In the genomic region with DNA sequence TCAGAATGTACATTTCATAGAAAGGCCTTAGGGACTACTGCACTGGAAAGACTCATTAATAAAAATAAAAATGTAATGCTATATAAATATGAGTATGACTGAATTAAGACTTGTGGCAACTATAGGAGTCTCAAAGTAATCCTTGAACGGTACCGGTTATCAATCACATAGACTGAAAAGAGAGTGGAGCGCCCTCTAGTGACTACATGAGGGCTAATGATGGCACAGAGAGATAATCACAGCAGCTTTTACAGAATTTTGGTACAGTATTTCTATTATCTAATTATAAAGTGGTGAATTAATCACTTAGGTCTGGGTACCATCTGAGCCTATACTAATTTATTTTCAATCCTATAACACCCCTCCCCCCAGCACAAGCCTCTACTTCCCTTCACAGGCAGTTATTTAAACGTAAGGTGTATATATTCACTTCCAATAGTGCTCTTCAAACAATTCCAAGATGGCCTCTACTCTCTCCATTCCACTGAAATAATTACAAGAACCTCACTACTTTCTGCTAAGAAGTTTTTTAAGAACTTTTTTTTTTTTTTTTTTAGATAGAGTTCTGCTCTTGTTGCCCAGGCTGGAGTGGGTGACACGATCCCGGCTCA, we compare ENCODE assay signal across 8 cellular contexts. TPM values are rescaled to one million over a fixed set of nuclear protein-coding genes. Genes with fewer than 3 reads are reported as not detected.
DNase-seq lines count a peak whose midpoint lies in the region; ATAC-seq and TF ChIP-seq lines count a peak whose summit lies in the region.

No MANE protein-coding gene starts in this region.

- peaks cover 44% of the 10 kb centered on the region for H3K79me2 ChIP-seq in PC-9 (ENCODE audit: low read depth)

- 48 to 52% methylated on average over 6 of the region's 6 CpGs for WGBS in sigmoid colon, 2 donors

- peaks cover 6% of the 10 kb centered on the region for H3K4me1 Mint-ChIP-seq in CD14-positive monocyte

- H3K27ac Mint-ChIP-seq in CD14-positive monocyte, result no peak overlapping the region

- intact Hi-C loops in CD14-positive monocyte (cut with micrococcal nuclease) (no loop called here), PC-9 (cut with micrococcal nuclease; ENCODE audit: unreplicated experiment) (loop anchor here (1.0 to 10.0 kb wide), 2 partner anchors 60 to 109 kb away; partner anchors contain the start of gene UBE2G1), head of caudate nucleus (cut with DNase I) (loop anchor here (5.0 to 10.0 kb wide), 2 partner anchors 50 to 87 kb away; no protein-coding TSS in a partner anchor), sigmoid colon (cut with DNase I) (loop anchor here (5.0 kb wide), 1 partner anchor 42 kb away; the partner anchor contains the start of gene ANKFY1)

- no peak overlapping the region for H3K4me2 ChIP-seq in PC-9

- H3K4me1 ChIP-seq in PC-9 (replicated peaks; ENCODE audit: insufficient read depth) (no peaks in the 10 kb centered on the region), sigmoid colon (peaks cover 0 to 62% (median 35%) of the 10 kb centered on the region in 4 donors)

- no peak overlapping the region for H3K27ac ChIP-seq in PC-9
- H3K27ac ChIP-seq in sigmoid colon, result peak overlapping the region in 3 of 4 donors; percentile 11 to 42 (median 34)

- H3K9me3 ChIP-seq in PC-9 (ENCODE audit: insufficient read depth, low read depth) (no peaks in the 10 kb centered on the region), sigmoid colon (no peaks in the 10 kb centered on the region)

- no TSS peak for BruUV-seq in PC-9 (replicated peaks; lab: Mats Ljungman, UMichigan)

- no peak for DNase-seq in CD14-positive monocyte (ENCODE audit: low spot score)
- DNase-seq in HEK293T (ENCODE audit: extremely low spot score), result peak; percentile 58
- peak in 1 of 2 experiments; percentile 11 for DNase-seq in PC-9
- DNase-seq in activated naive CD4-positive, alpha-beta T cell treated with Interleukin-2 at 50 U/mL for 16 hours, result peak; percentile 45
- DNase-seq in head of caudate nucleus, result peak in 34 of 42 donors; percentile 10 to 89 (median 61)
- no peak for DNase-seq in sigmoid colon

- TF ChIP-seq CTCF in CD14-positive monocyte (IDR thresholded peaks at IDR 0.05), result peak; percentile 90
- peak; percentile 84 for TF ChIP-seq CTCF in PC-9 (conservative IDR thresholded peaks at IDR 0.05)
- TF ChIP-seq CTCF in sigmoid colon (IDR thresholded peaks at IDR 0.05), result peak; percentile 18 to 75 (median 51)

- H3K36me3 Mint-ChIP-seq in CD14-positive monocyte, result peaks cover 38 to 52% of the 10 kb centered on the region in 2 donors

- H3F3A ChIP-seq in PC-9 (ENCODE audit: insufficient read depth, low read depth), result peaks cover 49% of the 10 kb centered on the region; the same call in 1 of the 2 replicates

- no peak for TF ChIP-seq POLR2A in sigmoid colon (IDR thresholded peaks at IDR 0.05)

- H3K36me3 ChIP-seq in PC-9 (ENCODE audit: low read depth) (peaks cover 5% of the 10 kb centered on the region; the same call in 1 of the 2 replicates), sigmoid colon (peaks cover 0 to 30% (median 3%) of the 10 kb centered on the region in 4 donors)

- TF ChIP-seq EP300 in sigmoid colon (IDR thresholded peaks at IDR 0.05), result no peak

- POLR2A ChIA-PET in HEK293T (lab: Yijun Ruan, JAX) (no interaction called here), PC-9 (lab: Charles Lee; ENCODE audit: unreplicated experiment) (no interaction called here)

- no peak overlapping the region for H2AFZ ChIP-seq in PC-9

- CTCF ChIA-PET in HEK293T (lab: Yijun Ruan, JAX) (interaction anchor here (0.6 to 0.9 kb wide), 7 partner anchors 9 to 114 kb away, joined by 3 to 8 read pairs (median 3); no protein-coding TSS in a partner anchor), PC-9 (lab: Charles Lee) (interaction anchor here (0.7 to 1.0 kb wide), 3 partner anchors 19 to 217 kb away, joined by 5 to 13 read pairs (median 6); no protein-coding TSS in a partner anchor)

- H3K27me3 ChIP-seq in PC-9 (ENCODE audit: insufficient read depth, low read depth) (no peaks in the 10 kb centered on the region), sigmoid colon (no peaks in the 10 kb centered on the region)

- H3K9me3 Mint-ChIP-seq in CD14-positive monocyte, result no peaks in the 10 kb centered on the region

- H3K27me3 Mint-ChIP-seq in CD14-positive monocyte (ENCODE audit: low read depth in 3 of 3), result no peaks in the 10 kb centered on the region

- no peak overlapping the region for H3K4me3 Mint-ChIP-seq in CD14-positive monocyte

- H3K4me3 ChIP-seq in PC-9 (no peak overlapping the region), sigmoid colon (no peak overlapping the region)

- H4K20me1 ChIP-seq in PC-9 (ENCODE audit: insufficient read depth), result peaks cover 54% of the 10 kb centered on the region

- H3K9me2 ChIP-seq in PC-9 (ENCODE audit: insufficient read depth), result no peaks in the 10 kb centered on the region

- ATAC-seq in HG02588 (IDR thresholded peaks at IDR 0.05; ENCODE audit: unreplicated experiment), result no peak
- ATAC-seq in GM19328 (IDR thresholded peaks at IDR 0.05; ENCODE audit: unreplicated experiment), result no peak

TF ChIP-seq in HEK293T, 16 proteins besides CTCF, POLR2A, EP300 and RAD21:
- TF ChIP-seq PKNOX1 (IDR thresholded peaks at IDR 0.05), result peak; percentile 16; the same call in 1 of the 2 replicates
- TF ChIP-seq ZNF384 (IDR thresholded peaks at IDR 0.05), result no peak
- no peak for TF ChIP-seq FOXK2 (IDR thresholded peaks at IDR 0.05)
TF ChIP-seq in HEK293T: peak in this region for 1.

RNA-seq across cellular contexts. Expression of gene ANKFY1, which starts 40.7 kb away (rescaled TPM):
- polyA plus RNA-seq in CD14-positive monocyte (10 to 100 TPM; 13.5 to 21.7 TPM), sigmoid colon (10 to 100 TPM in 2 of 3 donors, 1 to 10 TPM in 1; 6.0 to 24.3 (median 10.2) TPM)
- total RNA-seq in PC-9 (2021) (63.9 and 74.5 TPM in 2 replicates), sigmoid colon (10 to 100 TPM; 52.6 to 68.0 (median 59.8) TPM)

Comparison
In these comparisons a context has a peak if more than half of its experiments do, and no peak if none do; other contexts are left out.
1. DNase-seq: peak in HEK293T (single experiment), activated naive CD4-positive, alpha-beta T cell treated with Interleukin-2 at 50 U/mL for 16 hours (single experiment) and head of caudate nucleus (34 of 42); none in CD14-positive monocyte (single experiment) and sigmoid colon (single experiment).
2. intact Hi-C loops: an anchor here in PC-9 (1.0 to 10.0 kb wide), head of caudate nucleus (5.0 to 10.0 kb wide) and sigmoid colon (5.0 kb wide); none called in CD14-positive monocyte.
3. Peak in every context shown above with its lines, with median percentiles within 50 percentile points of each other: CTCF ChIP-seq.